Comparison of ENCODE assay signal across 2 cellular contexts in the genomic region with DNA sequence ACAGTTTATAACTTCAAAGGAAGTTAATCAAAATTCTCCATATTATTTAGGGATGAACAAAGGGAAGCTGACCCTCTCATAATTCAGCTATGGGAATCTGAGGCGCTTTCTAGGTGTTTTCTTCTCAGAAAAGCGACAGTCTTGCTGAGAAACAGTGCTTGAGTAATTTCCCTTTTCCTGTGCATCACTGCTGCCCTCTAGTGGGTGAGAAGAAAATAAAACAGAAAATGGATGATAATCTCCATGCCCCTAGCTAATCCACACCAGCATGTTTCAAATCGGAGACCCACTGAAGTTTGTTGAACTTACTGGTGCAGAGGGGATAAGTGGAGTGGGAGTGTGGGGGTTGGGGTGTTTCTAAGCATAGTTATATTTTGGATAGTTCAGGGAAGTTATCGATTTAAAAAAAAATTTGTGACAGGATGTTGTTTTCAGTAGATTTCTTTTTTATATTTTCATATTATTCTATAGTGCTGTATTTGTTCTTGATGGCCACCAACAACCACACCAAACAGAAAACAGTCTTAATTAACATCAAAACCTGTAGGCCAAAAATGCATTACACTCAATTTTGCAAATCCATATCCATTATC.
TF ChIP-seq lines count a peak whose summit lies in the region.

No MANE protein-coding gene starts in this region.

TF ChIP-seq in SK-N-SH, 30 proteins besides CTCF, POLR2A, EP300 and RAD21:
- TF ChIP-seq SMC3 (IDR thresholded peaks at IDR 0.05; ENCODE audit: low read depth, low read length), result peak; percentile 51
- TF ChIP-seq TEAD4 (IDR thresholded peaks at IDR 0.05; ENCODE audit: borderline replicate concordance, insufficient read depth), result no peak
- no peak for TF ChIP-seq ELF1 (IDR thresholded peaks at IDR 0.05)
TF ChIP-seq in SK-N-SH: peak in this region for 1.

TF ChIP-seq in H1, 55 proteins besides CTCF, POLR2A, EP300 and RAD21:
- peak; percentile 33; the same call in 1 of the 2 replicates for TF ChIP-seq CEBPB (IDR thresholded peaks at IDR 0.05; ENCODE audit: low read depth, low read length)
- no peak for TF ChIP-seq RFX5 (IDR thresholded peaks at IDR 0.05; ENCODE audit: borderline replicate concordance, low read depth, low read length)
- TF ChIP-seq RNF2 (IDR thresholded peaks at IDR 0.05; ENCODE audit: borderline replicate concordance, low read depth, low read length, missing control alignments, poor library complexity, severe bottlenecking), result no peak
- TF ChIP-seq GTF2F1 (IDR thresholded peaks at IDR 0.05; ENCODE audit: borderline replicate concordance, low read depth, low read length), result no peak
